ENCODE assay signal across 8 cellular contexts in genomic region chr17:73192219-73192893, GRCh38. TPM values are rescaled to one million over a fixed set of nuclear protein-coding genes. Genes with fewer than 3 reads are reported as not detected.
DNase-seq lines count a peak whose midpoint lies in the region; ATAC-seq, FAIRE-seq and TF ChIP-seq lines count a peak whose summit lies in the region.

No MANE protein-coding gene starts in this region.

- peak overlapping the region; percentile 59 for H2AFZ ChIP-seq in endothelial cell of umbilical vein (ENCODE audit: low read depth, low read length)

- H3K4me1 Mint-ChIP-seq in CD8-positive, alpha-beta T cell (ENCODE audit: low read depth), result peaks cover 27% of the 10 kb centered on the region

- DNase-seq in CD8-positive, alpha-beta T cell, result peak in 5 of 7 experiments; percentile 44 to 77 (median 62)
- peak; percentile 93 for DNase-seq in NCI-H82 (lab: John Stamatoyannopoulos, UW)
- DNase-seq in activated CD8-positive, alpha-beta memory T cell treated with anti-CD3 and anti-CD28 coated beads for 48 hours (ENCODE audit: low read depth in 2 of 3, low spot score in 2 of 3), result peak; percentile 40 to 57 (median 55)
- DNase-seq in endothelial cell of umbilical vein (ENCODE audit: low read depth, low spot score), result peak; percentile 71
- peak; percentile 67 for DNase-seq in midbrain (lab: John Stamatoyannopoulos, UW)
- DNase-seq in stimulated activated CD8-positive, alpha-beta memory T cell treated with anti-CD3 and anti-CD28 coated beads, Interleukin-7, amount 100 ng/mL, for 24 hours (ENCODE audit: low read depth), result peak; percentile 30

- ATAC-seq in CD8-positive, alpha-beta T cell, result peak; percentile 72
- ATAC-seq in GM19351 (IDR thresholded peaks at IDR 0.05; ENCODE audit: unreplicated experiment) (peak; percentile 65), HG03460 (IDR thresholded peaks at IDR 0.05; ENCODE audit: unreplicated experiment) (peak; percentile 46)

- CTCF ChIA-PET in CD8-positive, alpha-beta T cell (lab: Charles Lee), result interaction anchor here (0.6 to 6.4 kb wide), 17 partner anchors 10 to 467 kb away, joined by 3 to 43 read pairs (median 5); partner anchors contain the start of gene CDC42EP4
- CTCF ChIA-PET in endothelial cell of umbilical vein (lab: Charles Lee), result interaction anchor here (0.6 to 13.5 kb wide), 10 partner anchors 10 to 467 kb away, joined by 3 to 236 read pairs (median 4); a partner anchor contains a TSS

- H3K27ac ChIP-seq in CD8-positive, alpha-beta T cell (ENCODE audit: low read depth, low read length), result peak overlapping the region; percentile 83
- peak overlapping the region; percentile 56 for H3K27ac ChIP-seq in endothelial cell of umbilical vein (ENCODE audit: insufficient read depth, low read depth, low read length)

- peak overlapping the region; percentile 80 for H3K27ac Mint-ChIP-seq in CD8-positive, alpha-beta T cell

- peaks cover 11% of the 10 kb centered on the region for H3K79me2 ChIP-seq in endothelial cell of umbilical vein (ENCODE audit: control insufficient read depth, insufficient read depth, low read length)

- no peaks in the 10 kb centered on the region for H3K27me3 ChIP-seq in CD8-positive, alpha-beta T cell (ENCODE audit: insufficient read depth, low read length)
- no peaks in the 10 kb centered on the region for H3K27me3 ChIP-seq in endothelial cell of umbilical vein (ENCODE audit: control insufficient read depth in 2 of 2, insufficient read depth in 2 of 2, low read length in 2 of 2)

- no peak for TF ChIP-seq POLR2A in endothelial cell of umbilical vein (IDR thresholded peaks at IDR 0.05; ENCODE audit: low read depth, low read length)

- no peaks in the 10 kb centered on the region for H3K9me3 Mint-ChIP-seq in CD8-positive, alpha-beta T cell

- BruUV-seq in endothelial cell of umbilical vein (replicated peaks; lab: Mats Ljungman, UMichigan), result TSS peak; percentile 59

- peak overlapping the region; percentile 89 for H3K4me2 ChIP-seq in endothelial cell of umbilical vein (ENCODE audit: insufficient read depth, low read length)

- H4K20me1 ChIP-seq in endothelial cell of umbilical vein (replicated peaks; ENCODE audit: control insufficient read depth, extremely low read depth, insufficient read depth, low read length), result no peaks in the 10 kb centered on the region

- H3K4me3 Mint-ChIP-seq in CD8-positive, alpha-beta T cell, result peak overlapping the region; percentile 94

- intact Hi-C loops in CD8-positive, alpha-beta T cell (cut with DNase I, micrococcal nuclease), result loop anchor here (1.0 to 2.0 kb wide), 5 partner anchors 18 to 1010 kb away; partner anchors contain the start of genes RPL38 (in 2 of the 2) and SLC39A11 (in 1 of the 2)
- intact Hi-C loops in endothelial cell of umbilical vein (cut with micrococcal nuclease), result loop anchor here (2.0 to 5.0 kb wide), 3 partner anchors 62 to 1010 kb away; partner anchors contain the start of gene RPL38

- POLR2A ChIA-PET in CD8-positive, alpha-beta T cell (lab: Charles Lee), result interaction anchor here (1.1 to 2.9 kb wide), 3 partner anchors 20 to 40 kb away, joined by 3 to 10 read pairs (median 3); a partner anchor contains a TSS
- POLR2A ChIA-PET in endothelial cell of umbilical vein (lab: Charles Lee), result interaction anchor here (0.7 kb wide), 1 partner anchor 40 kb away, joined by 3 read pairs; a partner anchor contains a TSS

- no peak for TF ChIP-seq CTCF in CD8-positive, alpha-beta T cell (IDR thresholded peaks at IDR 0.05)
- TF ChIP-seq CTCF in endothelial cell of umbilical vein (IDR thresholded peaks at IDR 0.05; ENCODE audit: extremely low read depth in 1 of 2, insufficient read depth in 1 of 2, low read depth in 1 of 2, low read length in 2 of 2), result no peak

- peaks cover 20% of the 10 kb centered on the region for H3K4me1 ChIP-seq in CD8-positive, alpha-beta T cell (ENCODE audit: insufficient read depth, low read length)
- peaks cover 14% of the 10 kb centered on the region for H3K4me1 ChIP-seq in endothelial cell of umbilical vein (ENCODE audit: control insufficient read depth, extremely low read depth, insufficient read depth, low read length)

- H3K9me3 ChIP-seq in CD8-positive, alpha-beta T cell (ENCODE audit: low read length), result no peaks in the 10 kb centered on the region
- no peaks in the 10 kb centered on the region for H3K9me3 ChIP-seq in endothelial cell of umbilical vein (replicated peaks; ENCODE audit: control insufficient read depth, insufficient read depth, low read length)

- H3K36me3 ChIP-seq in CD8-positive, alpha-beta T cell (ENCODE audit: insufficient read depth, low read length), result peaks cover 9% of the 10 kb centered on the region
- peaks cover 7% of the 10 kb centered on the region in 2 experiments for H3K36me3 ChIP-seq in endothelial cell of umbilical vein (ENCODE audit: control insufficient read depth in 2 of 2, extremely low read depth in 1 of 2, insufficient read depth in 2 of 2, low read length in 2 of 2)

- dilution Hi-C loops in endothelial cell of umbilical vein (cut with MboI; ENCODE audit: extremely low pct_ligation_motif_present, low sequenced_read_pairs), result no loop called here

- no peaks in the 10 kb centered on the region for H3K27me3 Mint-ChIP-seq in CD8-positive, alpha-beta T cell (ENCODE audit: low read depth)

- H3K36me3 Mint-ChIP-seq in CD8-positive, alpha-beta T cell, result peaks cover 24% of the 10 kb centered on the region

- no peaks in the 10 kb centered on the region for H3K9me1 ChIP-seq in endothelial cell of umbilical vein (replicated peaks; ENCODE audit: control insufficient read depth, extremely low read depth, insufficient read depth, low read length)

- FAIRE-seq in endothelial cell of umbilical vein (lab: Jason Lieb, UNC), result peak; percentile 75

- peak overlapping the region; percentile 76 for H3K9ac ChIP-seq in endothelial cell of umbilical vein (replicated peaks; ENCODE audit: extremely low read depth, insufficient read depth, low read length)

- peak overlapping the region; percentile 81 for H3K4me3 ChIP-seq in CD8-positive, alpha-beta T cell (ENCODE audit: low read depth, low read length)
- H3K4me3 ChIP-seq in endothelial cell of umbilical vein (replicated peaks in 1 of 3; ENCODE audit: insufficient read depth in 1 of 3, low read depth in 1 of 3, low read length in 3 of 3), result peak overlapping the region; percentile 49 to 94 (median 78)

TF ChIP-seq in endothelial cell of umbilical vein, 7 proteins besides CTCF, POLR2A, EP300 and RAD21:
- TF ChIP-seq POLR2AphosphoS5 (IDR thresholded peaks at IDR 0.05; ENCODE audit: insufficient read depth, low read depth, low read length) (peak; percentile 14), FOS (IDR thresholded peaks at IDR 0.05; ENCODE audit: borderline replicate concordance, insufficient read depth, low read length) (no peak), MYC (IDR thresholded peaks at IDR 0.05; ENCODE audit: low read depth, low read length) (no peak)

RNA-seq across cellular contexts. Expression of gene COG1, which starts 0.5 kb away (rescaled TPM):
- 10 to 100 TPM; 91.3 to 95.6 TPM for total RNA-seq in CD8-positive, alpha-beta T cell
- total RNA-seq in endothelial cell of umbilical vein, result 38.6 and 39.0 TPM in 2 replicates
- polyA plus RNA-seq in endothelial cell of umbilical vein, result 26.2 and 30.0 TPM in 2 replicates
- 18.5 and 22.0 TPM in 2 replicates for polyA plus RNA-seq in endothelial cell of umbilical vein (2011; cell fraction: cytosol; rRNA removed)
- 91.9 and 109 TPM in 2 replicates for polyA plus RNA-seq in endothelial cell of umbilical vein (2011; cell fraction: nucleus; rRNA removed)
- polyA plus RNA-seq in endothelial cell of umbilical vein (2012), result 36.8 and 38.3 TPM in 2 replicates
- polyA minus RNA-seq in endothelial cell of umbilical vein, result 37.6 and 39.0 TPM in 2 replicates
- 12.0 TPM for polyA minus RNA-seq in endothelial cell of umbilical vein (2011; cell fraction: cytosol; rRNA and poly(A)+ RNA removed)
- 42.8 and 47.5 TPM in 2 replicates for polyA minus RNA-seq in endothelial cell of umbilical vein (2011; cell fraction: nucleus; rRNA and poly(A)+ RNA removed)

RNA-seq across cellular contexts. Expression of gene SSTR2, which starts 27.5 kb away (rescaled TPM):
- total RNA-seq in CD8-positive, alpha-beta T cell, result not detected
- not detected in 2 replicates for total RNA-seq in endothelial cell of umbilical vein
- 0.01 and 0.02 TPM in 2 replicates for polyA plus RNA-seq in endothelial cell of umbilical vein
- polyA plus RNA-seq in endothelial cell of umbilical vein (2011; cell fraction: cytosol; rRNA removed), result not detected in 2 replicates
- polyA plus RNA-seq in endothelial cell of umbilical vein (2011; cell fraction: nucleus; rRNA removed), result not detected in 2 replicates
- not detected in 2 replicates for polyA plus RNA-seq in endothelial cell of umbilical vein (2012)
- not detected in 2 replicates for polyA minus RNA-seq in endothelial cell of umbilical vein
- polyA minus RNA-seq in endothelial cell of umbilical vein (2011; cell fraction: cytosol; rRNA and poly(A)+ RNA removed), result not detected
- polyA minus RNA-seq in endothelial cell of umbilical vein (2011; cell fraction: nucleus; rRNA and poly(A)+ RNA removed), result not detected in 2 replicates

Comparison
In these comparisons a context has a peak if more than half of its experiments do, and no peak if none do; other contexts are left out.
1. Peak in every context shown above with its lines: DNase-seq, ATAC-seq, H3K4me3 ChIP-seq and H3K27ac ChIP-seq.
2. DNase-seq: peak in every context shown above with its lines; median percentile 93 in NCI-H82; 71 in endothelial cell of umbilical vein; 67 in midbrain; 62 in CD8-positive, alpha-beta T cell; 55 in activated CD8-positive, alpha-beta memory T cell treated with anti-CD3 and anti-CD28 coated beads for 48 hours; 30 in stimulated activated CD8-positive, alpha-beta memory T cell treated with anti-CD3 and anti-CD28 coated beads, Interleukin-7, amount 100 ng/mL, for 24 hours.